Comparison of ENCODE assay signal across 8 cellular contexts in the genomic region with DNA sequence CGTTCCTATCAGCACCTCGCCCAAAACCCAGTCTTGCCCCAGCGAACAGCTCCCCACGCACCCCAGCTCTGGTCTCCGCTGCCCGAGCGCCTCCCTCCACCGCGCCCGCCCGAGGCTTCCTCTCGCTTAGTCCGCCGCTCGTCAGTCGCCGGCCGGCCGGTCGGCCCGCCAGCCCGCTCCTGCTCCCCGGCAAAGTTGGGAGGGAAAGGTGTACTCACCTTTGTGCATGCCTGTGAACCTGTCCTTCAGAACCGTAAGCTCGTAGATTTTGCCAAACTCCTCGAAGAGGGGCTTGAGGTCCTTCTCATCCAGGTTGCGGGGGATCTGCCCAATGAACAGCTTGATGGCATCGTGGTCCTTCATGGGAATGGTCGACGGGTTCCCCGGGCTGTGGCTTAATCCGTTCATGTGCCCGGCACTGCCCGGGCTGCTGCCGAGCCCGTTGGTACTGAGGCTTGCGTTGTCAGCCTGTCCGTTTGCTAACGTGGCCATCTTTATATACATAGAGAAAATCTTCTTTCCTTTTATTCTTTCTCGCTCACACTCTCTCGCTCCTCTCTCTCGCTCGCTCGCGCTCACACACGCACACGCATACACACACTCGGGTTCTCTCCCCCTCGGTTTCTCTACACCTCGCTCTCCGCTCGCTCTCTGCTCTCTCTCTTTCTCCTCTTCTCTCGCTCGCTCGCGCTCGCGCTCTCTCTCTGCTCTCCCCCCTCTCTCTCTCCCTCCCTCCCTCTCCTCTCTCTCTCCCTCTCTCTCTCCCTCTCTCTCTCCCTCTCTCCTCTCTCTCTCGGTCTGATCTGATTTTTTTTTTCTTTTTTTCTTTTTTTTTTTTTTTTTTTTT. TPM values are rescaled to one million over a fixed set of nuclear protein-coding genes. Genes with fewer than 3 reads are reported as not detected.
A peak's percentile ranks its signal among the peaks of the same experiment; 100 is the strongest.
DNase-seq lines count a peak whose midpoint lies in the region; ATAC-seq and TF ChIP-seq lines count a peak whose summit lies in the region.

A gene (minus strand): TSS at position 661 of the 847 bp plus-strand sequence.

- H3K36me3 ChIP-seq in right atrium auricular region (no peaks in the 10 kb centered on the region), sigmoid colon (no peaks in the 10 kb centered on the region)

- no peak within 1 kb of the TSS for H3K27ac Mint-ChIP-seq in activated naive CD8-positive, alpha-beta T cell treated with anti-CD3 and anti-CD28 coated beads, Interleukin-2, amount 50 U/mL, for 24 hours

- intact Hi-C loops in sigmoid colon (cut with DNase I), result no loop called here

- no peak for ATAC-seq in activated naive CD8-positive, alpha-beta T cell treated with anti-CD3 and anti-CD28 coated beads, Interleukin-2, amount 50 U/mL, for 24 hours
- no peak for ATAC-seq in GM21529 (IDR thresholded peaks at IDR 0.05; ENCODE audit: unreplicated experiment)

- TF ChIP-seq CTCF in C4-2B (conservative IDR thresholded peaks at IDR 0.05) (no peak), right atrium auricular region (IDR thresholded peaks at IDR 0.05) (no peak), sigmoid colon (IDR thresholded peaks at IDR 0.05) (no peak)

- TF ChIP-seq POLR2A in sigmoid colon (IDR thresholded peaks at IDR 0.05), result no peak

- H3K4me1 Mint-ChIP-seq in activated naive CD8-positive, alpha-beta T cell treated with anti-CD3 and anti-CD28 coated beads, Interleukin-2, amount 50 U/mL, for 24 hours, result peaks cover 5% of the 10 kb centered on the region

- H3K4me3 Mint-ChIP-seq in activated naive CD8-positive, alpha-beta T cell treated with anti-CD3 and anti-CD28 coated beads, Interleukin-2, amount 50 U/mL, for 24 hours, result peak within 1 kb of the TSS; percentile 38

- H3K4me1 ChIP-seq in right atrium auricular region, result peaks cover 0 to 25% of the 10 kb centered on the region in 2 donors
- peaks cover 0 to 29% (median 27%) of the 10 kb centered on the region in 4 donors for H3K4me1 ChIP-seq in sigmoid colon

- H3K4me3 ChIP-seq in right atrium auricular region, result peak within 1 kb of the TSS; percentile 45 to 58
- H3K4me3 ChIP-seq in sigmoid colon, result peak within 1 kb of the TSS; percentile 23 to 62 (median 50)

- H3K27ac ChIP-seq in C4-2B (peak within 1 kb of the TSS; percentile 26; the same call in 1 of the 2 replicates), right atrium auricular region (peak within 1 kb of the TSS in 1 of 2 donors; percentile 23), sigmoid colon (no peak within 1 kb of the TSS)

- WGBS in sigmoid colon, 2 donors, result 3 to 9% methylated on average over 59 of the region's 59 CpGs

- DNase-seq in LHCN-M2 (ENCODE audit: low read depth), result peak; percentile 1
- no peak for DNase-seq in activated naive CD8-positive, alpha-beta T cell treated with anti-CD3 and anti-CD28 coated beads, Interleukin-2, amount 50 U/mL, for 24 hours
- no peak for DNase-seq in right atrium auricular region (ENCODE audit: low spot score)
- DNase-seq in sigmoid colon, result peak; percentile 55
- no peak for DNase-seq in iPS-NIHi11 (ENCODE audit: low spot score)
- DNase-seq in COLO829 (ENCODE audit: low spot score), result no peak

- peaks cover 19 to 26% of the 10 kb centered on the region in 2 donors for H3K27me3 ChIP-seq in right atrium auricular region
- peaks cover 27 to 86% (median 64%) of the 10 kb centered on the region in 3 donors for H3K27me3 ChIP-seq in sigmoid colon

- H3K36me3 Mint-ChIP-seq in activated naive CD8-positive, alpha-beta T cell treated with anti-CD3 and anti-CD28 coated beads, Interleukin-2, amount 50 U/mL, for 24 hours (ENCODE audit: low read depth), result no peaks in the 10 kb centered on the region

- TF ChIP-seq EP300 in sigmoid colon (IDR thresholded peaks at IDR 0.05), result no peak

- no peaks in the 10 kb centered on the region for H3K9me3 Mint-ChIP-seq in activated naive CD8-positive, alpha-beta T cell treated with anti-CD3 and anti-CD28 coated beads, Interleukin-2, amount 50 U/mL, for 24 hours

- H3K9me3 ChIP-seq in right atrium auricular region (no peaks in the 10 kb centered on the region), sigmoid colon (no peaks in the 10 kb centered on the region)

- peaks cover 69% of the 10 kb centered on the region for H3K27me3 Mint-ChIP-seq in activated naive CD8-positive, alpha-beta T cell treated with anti-CD3 and anti-CD28 coated beads, Interleukin-2, amount 50 U/mL, for 24 hours

RNA-seq across cellular contexts. Expression of the gene that starts here (rescaled TPM):
- total RNA-seq in LHCN-M2 (2014; rRNA removed) (not detected in 2 replicates), right atrium auricular region (1 to 10 TPM in 1 of 2 donors, under 1 TPM in 1; 0.22 to 3.9 TPM), sigmoid colon (1 to 10 TPM in 3 of 4 donors, under 1 TPM in 1; 0.66 to 5.0 (median 3.3) TPM)
- 0.01 TPM for polyA plus RNA-seq in LHCN-M2 (2012)
- polyA plus RNA-seq in sigmoid colon, result 1 to 10 TPM in 1 of 3 donors, under 1 TPM in 1, not detected in 1; 0.60 to 1.6 TPM

Comparison
In these comparisons a context has a peak if more than half of its experiments do, and no peak if none do; other contexts are left out.
1. Peak in DNase-seq in LHCN-M2; RNA of the gene not detected or under 1 TPM.